In the genomic region with DNA sequence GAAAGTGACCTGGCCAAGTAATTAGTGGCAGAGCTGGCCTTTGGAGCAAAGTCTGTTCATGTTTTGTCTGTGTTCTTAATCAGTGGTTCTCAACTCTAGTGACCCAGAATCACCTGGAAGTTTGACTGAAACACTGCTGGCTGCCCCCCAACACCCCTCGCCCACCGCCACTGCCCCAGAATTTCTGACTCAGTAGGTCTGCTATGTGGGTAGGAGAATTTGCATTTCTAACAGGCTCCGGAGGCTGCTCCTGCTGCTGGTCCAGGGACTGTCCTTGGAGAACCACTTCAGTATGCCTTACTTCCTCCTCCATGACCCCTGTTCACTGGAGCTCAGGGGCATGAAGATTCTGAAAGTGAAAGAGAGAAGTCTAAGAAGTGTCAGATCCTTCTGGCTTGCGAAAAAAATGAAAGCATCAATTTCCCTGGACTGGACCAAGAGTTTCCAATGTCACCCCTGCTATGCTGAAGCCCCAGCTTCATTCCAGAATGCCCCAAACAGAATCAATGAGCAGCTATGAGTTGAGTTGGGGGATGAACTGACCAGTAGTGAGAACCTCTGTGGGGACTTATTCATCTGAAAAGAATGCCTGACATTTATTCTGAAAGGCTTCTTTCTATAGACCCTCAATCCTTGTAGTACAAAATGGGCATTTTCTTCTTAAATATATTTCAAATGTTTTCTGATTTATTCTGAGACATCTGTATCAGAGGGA, we compare ENCODE assay signal across 15 cellular contexts. TPM values are rescaled to one million over a fixed set of nuclear protein-coding genes. Genes with fewer than 3 reads are reported as not detected.
DNase-seq lines count a peak whose midpoint lies in the region; ATAC-seq and TF ChIP-seq lines count a peak whose summit lies in the region.
"Had no signal": no experiment of that assay in that cellular context is flagged by ENCODE, and none has a peak within 500 bp of the region (broad histone marks: within the 10 kb centered on the region; RNA-seq: fewer than 3 reads in every experiment).

No MANE protein-coding gene starts in this region.

- H4K20me1 ChIP-seq in SK-N-SH (ENCODE audit: insufficient read depth) = no peaks in the 10 kb centered on the region
- no peaks in the 10 kb centered on the region for H4K20me1 ChIP-seq in smooth muscle cell (ENCODE audit: low read depth)

- ATAC-seq in SK-N-SH treated with all-trans-retinoic acid at 6 μM for 48 hours (no peak), left ventricle myocardium superior (peak; percentile 28), GM18873 (IDR thresholded peaks at IDR 0.05; ENCODE audit: low FRiP score, unreplicated experiment) (no peak), GM21390 (IDR thresholded peaks at IDR 0.05; ENCODE audit: unreplicated experiment) (no peak)

- 0 out of 4 replicates have a peak overlapping the region, but pooled peaks of 1 of the 2 experiments have one; percentile 1 for H3K27ac ChIP-seq in SK-N-SH (ENCODE audit: low read depth in 2 of 2, low read length in 1 of 2)
- H3K27ac ChIP-seq in smooth muscle cell (ENCODE audit: low read depth) = peak overlapping the region; percentile 87
- H3K27ac ChIP-seq in colonic mucosa = no peak overlapping the region

- intact Hi-C loops in left ventricle myocardium superior (cut with micrococcal nuclease) (no loop called here), colonic mucosa (cut with DNase I) (no loop called here)

- no peaks in the 10 kb centered on the region for H3K27me3 ChIP-seq in SK-N-SH (ENCODE audit: insufficient read depth)
- H3K27me3 ChIP-seq in smooth muscle cell (ENCODE audit: low read depth) = no peaks in the 10 kb centered on the region
- no peaks in the 10 kb centered on the region for H3K27me3 ChIP-seq in colonic mucosa

- H3K4me1 ChIP-seq in SK-N-SH (ENCODE audit: control insufficient read depth in 1 of 2, insufficient read depth in 2 of 2, low read depth in 1 of 2, low read length in 1 of 2) (peaks cover 0 to 10% of the 10 kb centered on the region in 2 experiments; a peak in 1 of 4 replicates), smooth muscle cell (ENCODE audit: low read depth) (peaks cover 29% of the 10 kb centered on the region), colonic mucosa (no peaks in the 10 kb centered on the region)

- 72% methylated on average over 4 of the region's 4 CpGs for WGBS in SK-N-SH (ENCODE audit: low lambda C conversion rate)
- 42% methylated on average over 4 of the region's 4 CpGs for WGBS in smooth muscle cell (ENCODE audit: low lambda C conversion rate)

- H3F3A ChIP-seq in SK-N-SH (replicated peaks; ENCODE audit: insufficient read depth) (no peaks in the 10 kb centered on the region), smooth muscle cell (ENCODE audit: low read depth) (peaks cover 18% of the 10 kb centered on the region)

- POLR2A ChIA-PET in SK-N-SH (lab: Yijun Ruan, JAX) = no interaction called here

- no peak for DNase-seq in SK-N-SH
- DNase-seq in OCI-M1 (lab: John Stamatoyannopoulos, UW) = peak; percentile 64
- no peak for DNase-seq in left ventricle myocardium superior
- no peak for DNase-seq in smooth muscle cell (lab: John Stamatoyannopoulos, UW; ENCODE audit: unreplicated experiment)
- DNase-seq in colonic mucosa = no peak
- DNase-seq: 8988T; activated gamma-delta T cell; Calu3; NCI-H1694; NCI-H524 treated with DMSO at 0.1 percent for 48 hours; occipital lobe; stimulated activated CD4-positive, alpha-beta T cell treated with anti-CD3 and anti-CD28 coated beads, Interleukin-12 subunit alpha, Interleukin-12 subunit beta, amount 100 ng/mL, for 4 hours had no signal

- H3K9ac ChIP-seq in SK-N-SH (no peak overlapping the region), smooth muscle cell (ENCODE audit: low read depth) (peak overlapping the region; percentile 29), colonic mucosa (ENCODE audit: low read depth in 2 of 2, low read length in 2 of 2) (no peak overlapping the region)

- CTCF ChIA-PET in SK-N-SH (lab: Yijun Ruan, JAX) = interaction anchor here (1.0 to 1.2 kb wide), 2 partner anchors 23 to 31 kb away, joined by 3 to 4 read pairs; no protein-coding TSS in a partner anchor

- H3K4me3 ChIP-seq in SK-N-SH (ENCODE audit: low read depth in 2 of 2, low read length in 1 of 2) (no peak overlapping the region), smooth muscle cell (no peak overlapping the region), colonic mucosa (no peak overlapping the region)

- no peak for TF ChIP-seq RAD21 in SK-N-SH (IDR thresholded peaks at IDR 0.05; ENCODE audit: low read length)

- TF ChIP-seq CTCF in SK-N-SH (IDR thresholded peaks at IDR 0.05) (no peak), smooth muscle cell (IDR thresholded peaks at IDR 0.05; ENCODE audit: borderline replicate concordance, insufficient read depth, poor library complexity, severe bottlenecking) (no peak), colonic mucosa (IDR thresholded peaks at IDR 0.05) (no peak)

- no peaks in the 10 kb centered on the region for H3K36me3 ChIP-seq in SK-N-SH (replicated peaks in 1 of 2; ENCODE audit: control insufficient read depth in 1 of 2, insufficient read depth in 2 of 2, low read length in 1 of 2)
- no peaks in the 10 kb centered on the region for H3K36me3 ChIP-seq in smooth muscle cell (ENCODE audit: low read depth)
- no peaks in the 10 kb centered on the region for H3K36me3 ChIP-seq in colonic mucosa

- H3K9me3 ChIP-seq in SK-N-SH (no peaks in the 10 kb centered on the region), smooth muscle cell (replicated peaks; ENCODE audit: low read depth) (no peaks in the 10 kb centered on the region), colonic mucosa (no peaks in the 10 kb centered on the region)

- H3K79me2 ChIP-seq in SK-N-SH (ENCODE audit: insufficient read depth) = no peaks in the 10 kb centered on the region
- H3K79me2 ChIP-seq in smooth muscle cell (ENCODE audit: low read depth) = no peaks in the 10 kb centered on the region

- no peaks in the 10 kb centered on the region for H3K9me2 ChIP-seq in SK-N-SH

- TF ChIP-seq EP300 in SK-N-SH (IDR thresholded peaks at IDR 0.05; ENCODE audit: borderline replicate concordance in 1 of 2, low read depth in 1 of 2, low read length in 1 of 2) = no peak

- H3K4me2 ChIP-seq in SK-N-SH (peak overlapping the region; percentile 31), smooth muscle cell (peak overlapping the region; percentile 70)

- H2AFZ ChIP-seq in SK-N-SH (ENCODE audit: low read depth) (peak overlapping the region; percentile 32), smooth muscle cell (ENCODE audit: low read depth) (no peak overlapping the region)

TF ChIP-seq in SK-N-SH, 30 proteins besides CTCF, POLR2A, EP300 and RAD21 (continues in another document):
- no peak for TF ChIP-seq GABPA (IDR thresholded peaks at IDR 0.05; ENCODE audit: low read depth)
- no peak for TF ChIP-seq RCOR1 (IDR thresholded peaks at IDR 0.05; ENCODE audit: low read length)
- no peak for TF ChIP-seq FOSL2 (IDR thresholded peaks at IDR 0.05; ENCODE audit: borderline replicate concordance, low read depth)
- TF ChIP-seq GATA2 (CRISPR knock-in tag; IDR thresholded peaks at IDR 0.05) = no peak
- TF ChIP-seq, protein P1, sequence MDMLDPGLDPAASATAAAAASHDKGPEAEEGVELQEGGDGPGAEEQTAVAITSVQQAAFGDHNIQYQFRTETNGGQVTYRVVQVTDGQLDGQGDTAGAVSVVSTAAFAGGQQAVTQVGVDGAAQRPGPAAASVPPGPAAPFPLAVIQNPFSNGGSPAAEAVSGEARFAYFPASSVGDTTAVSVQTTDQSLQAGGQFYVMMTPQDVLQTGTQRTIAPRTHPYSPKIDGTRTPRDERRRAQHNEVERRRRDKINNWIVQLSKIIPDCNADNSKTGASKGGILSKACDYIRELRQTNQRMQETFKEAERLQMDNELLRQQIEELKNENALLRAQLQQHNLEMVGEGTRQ (IDR thresholded peaks at IDR 0.05; ENCODE audit: borderline replicate concordance, low read depth, low read length) = no peak
- TF ChIP-seq, protein P2, sequence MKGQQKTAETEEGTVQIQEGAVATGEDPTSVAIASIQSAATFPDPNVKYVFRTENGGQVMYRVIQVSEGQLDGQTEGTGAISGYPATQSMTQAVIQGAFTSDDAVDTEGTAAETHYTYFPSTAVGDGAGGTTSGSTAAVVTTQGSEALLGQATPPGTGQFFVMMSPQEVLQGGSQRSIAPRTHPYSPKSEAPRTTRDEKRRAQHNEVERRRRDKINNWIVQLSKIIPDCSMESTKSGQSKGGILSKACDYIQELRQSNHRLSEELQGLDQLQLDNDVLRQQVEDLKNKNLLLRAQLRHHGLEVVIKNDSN (IDR thresholded peaks at IDR 0.05; ENCODE audit: borderline replicate concordance, low read depth) = no peak

TF ChIP-seq in SK-N-SH treated with all-trans-retinoic acid at 6 μM for 48 hours, 23 proteins besides CTCF, POLR2A, EP300 and RAD21:
- no peak for TF ChIP-seq BACH2 (CRISPR knock-in tag; IDR thresholded peaks at IDR 0.05; ENCODE audit: borderline replicate concordance)
TF ChIP-seq in SK-N-SH treated with all-trans-retinoic acid at 6 μM for 48 hours: peak in this region for 0.

RNA-seq across cellular contexts. Expression of a gene that starts 20.8 kb away (rescaled TPM):
- polyA plus RNA-seq in SK-N-SH (2012; rRNA removed) (0.76 and 0.84 TPM in 2 replicates), smooth muscle cell (167 and 293 TPM in 2 replicates)
- polyA plus RNA-seq in SK-N-SH (2012; cell fraction: cytosol; rRNA removed) = 0.55 and 0.72 TPM in 2 replicates
- 1.3 and 2.5 TPM in 2 replicates for polyA plus RNA-seq in SK-N-SH (2012; cell fraction: nucleus; rRNA removed)
- total RNA-seq in left ventricle myocardium superior (47.2 TPM), smooth muscle cell (222 and 313 TPM in 2 replicates), colonic mucosa (10 to 100 TPM in 1 of 2 donors, 1 to 10 TPM in 1; 6.0 to 16.0 TPM)
- total RNA-seq: Calu3 had no signal
